5 cellular contexts compared by ENCODE assay signal in the genomic region with DNA sequence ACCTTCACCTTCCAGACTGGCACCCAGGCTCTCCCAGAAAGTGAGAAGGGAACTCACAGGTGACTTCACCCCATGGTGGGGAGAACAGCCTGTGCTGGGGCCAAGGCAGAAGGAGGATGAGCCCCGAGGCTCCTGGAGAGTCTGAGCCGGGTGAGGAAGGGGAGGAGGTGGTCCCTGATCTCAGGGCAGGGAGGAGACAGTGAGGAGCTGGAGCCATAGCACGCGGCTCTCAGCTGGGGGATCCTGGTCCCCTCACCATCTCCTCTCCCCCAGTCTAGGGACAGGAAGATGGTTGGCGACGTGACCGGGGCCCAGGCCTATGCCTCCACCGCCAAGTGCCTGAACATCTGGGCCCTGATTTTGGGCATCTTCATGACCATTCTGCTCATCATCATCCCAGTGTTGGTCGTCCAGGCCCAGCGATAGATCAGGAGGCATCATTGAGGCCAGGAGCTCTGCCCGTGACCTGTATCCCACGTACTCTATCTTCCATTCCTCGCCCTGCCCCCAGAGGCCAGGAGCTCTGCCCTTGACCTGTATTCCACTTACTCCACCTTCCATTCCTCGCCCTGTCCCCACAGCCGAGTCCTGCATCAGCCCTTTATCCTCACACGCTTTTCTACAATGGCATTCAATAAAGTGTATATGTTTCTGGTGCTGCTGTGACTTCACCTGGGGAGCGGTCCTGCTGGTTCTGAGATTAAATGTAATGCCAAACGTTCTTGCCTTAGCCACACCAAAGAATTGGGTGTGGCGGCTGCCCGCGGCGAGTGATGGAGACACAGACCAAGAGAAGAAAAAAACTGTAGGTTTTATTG. TPM values are rescaled to one million over a fixed set of nuclear protein-coding genes. Genes with fewer than 3 reads are reported as not detected.
DNase-seq lines count a peak whose midpoint lies in the region; TF ChIP-seq lines count a peak whose summit lies in the region.
"Not testable (repeated sequence)": the region's sequence is repeated elsewhere in the genome, so short reads cannot be mapped to it uniquely, and the experiment has no call there.

No MANE protein-coding gene starts in this region.

- H3K4me3 ChIP-seq in duodenal mucosa (ENCODE audit: low read depth in 1 of 2, low read length in 2 of 2) (peak overlapping the region; percentile 57 to 65), retinal pigment epithelial cell (ENCODE audit: low read length) (peak overlapping the region; percentile 29)

- not testable (repeated sequence) for H3K36me3 ChIP-seq in duodenal mucosa (ENCODE audit: control insufficient read depth in 1 of 2, insufficient read depth in 2 of 2, low read length in 2 of 2)

- not testable (repeated sequence) for H3K27me3 ChIP-seq in duodenal mucosa (ENCODE audit: control insufficient read depth in 1 of 2, insufficient read depth in 2 of 2, low read length in 2 of 2); layer of hippocampus (ENCODE audit: control insufficient read depth, insufficient read depth, low read length)

- H3K9ac ChIP-seq in duodenal mucosa (ENCODE audit: low read depth in 1 of 2, low read length in 2 of 2), result peak overlapping the region; percentile 41 to 55

- H3K27ac Mint-ChIP-seq in IgD-negative memory B cell, result peak overlapping the region; percentile 77 to 99 (median 96)
- peak overlapping the region; percentile 96 for H3K27ac Mint-ChIP-seq in activated T-cell treated with anti-CD3 and anti-CD28 coated beads, Interleukin-2, amount 50 U/mL, for 24 hours

- H3K36me3 Mint-ChIP-seq in IgD-negative memory B cell, result not testable (repeated sequence)
- peaks cover 28% of the 10 kb centered on the region for H3K36me3 Mint-ChIP-seq in activated T-cell treated with anti-CD3 and anti-CD28 coated beads, Interleukin-2, amount 50 U/mL, for 24 hours (ENCODE audit: low read depth)

- peaks cover 18 to 42% of the 10 kb centered on the region in 2 donors for H3K4me1 ChIP-seq in duodenal mucosa (ENCODE audit: control insufficient read depth in 1 of 2, insufficient read depth in 2 of 2, low read length in 2 of 2)

- H3K9me3 ChIP-seq in duodenal mucosa (ENCODE audit: control insufficient read depth in 1 of 2, low read length in 2 of 2), result not testable (repeated sequence)

- not testable (repeated sequence) for H3K9me3 Mint-ChIP-seq in IgD-negative memory B cell; activated T-cell treated with anti-CD3 and anti-CD28 coated beads, Interleukin-2, amount 50 U/mL, for 24 hours

- H3K27ac ChIP-seq in duodenal mucosa (ENCODE audit: low read depth, low read length) (peak overlapping the region; percentile 65), layer of hippocampus (ENCODE audit: low read depth, low read length) (peak overlapping the region; percentile 39)

- TF ChIP-seq CTCF in retinal pigment epithelial cell (conservative IDR thresholded peaks at IDR 0.05; ENCODE audit: low read depth, low read length), result not testable (repeated sequence)

- H3K4me3 Mint-ChIP-seq in IgD-negative memory B cell, result peak overlapping the region; percentile 90 to 97 (median 96)
- H3K4me3 Mint-ChIP-seq in activated T-cell treated with anti-CD3 and anti-CD28 coated beads, Interleukin-2, amount 50 U/mL, for 24 hours, result peak overlapping the region; percentile 91

- DNase-seq in activated T-cell treated with anti-CD3 and anti-CD28 coated beads, Interleukin-2, amount 50 U/mL, for 24 hours, result peak; percentile 58
- not testable (repeated sequence) for DNase-seq in retinal pigment epithelial cell (ENCODE audit: low read depth)

- peaks cover 37 to 41% (median 37%) of the 10 kb centered on the region in 3 donors for H3K4me1 Mint-ChIP-seq in IgD-negative memory B cell
- H3K4me1 Mint-ChIP-seq in activated T-cell treated with anti-CD3 and anti-CD28 coated beads, Interleukin-2, amount 50 U/mL, for 24 hours (ENCODE audit: low read depth), result peaks cover 62% of the 10 kb centered on the region

- H3K27me3 Mint-ChIP-seq in IgD-negative memory B cell; activated T-cell treated with anti-CD3 and anti-CD28 coated beads, Interleukin-2, amount 50 U/mL, for 24 hours: not testable (repeated sequence)

RNA-seq across cellular contexts. Expression of a gene that starts 1.3 kb away (rescaled TPM):
- 1,305 TPM for polyA plus RNA-seq in IgD-negative memory B cell

RNA-seq across cellular contexts. Expression of a gene that starts 4.9 kb away (rescaled TPM):
- 233 TPM for polyA plus RNA-seq in IgD-negative memory B cell

RNA-seq across cellular contexts. Expression of a gene that starts 9.6 kb away (rescaled TPM):
- not detected for polyA plus RNA-seq in IgD-negative memory B cell

RNA-seq across cellular contexts. Expression of a gene that starts 11.7 kb away (rescaled TPM):
- 1.4 TPM for polyA plus RNA-seq in IgD-negative memory B cell

RNA-seq across cellular contexts. Expression of a gene that starts 20.0 kb away (rescaled TPM):
- polyA plus RNA-seq in IgD-negative memory B cell, result 6.1 TPM
